Comparison of ENCODE assay signal across 11 cellular contexts in genomic region chr5:169702726-169703481, GRCh38.
A peak's percentile ranks its signal among the peaks of the same experiment; 100 is the strongest.
DNase-seq lines count a peak whose midpoint lies in the region; ATAC-seq and TF ChIP-seq lines count a peak whose summit lies in the region.
"Had no signal": no experiment of that assay in that cellular context is flagged by ENCODE, and none has a peak within 500 bp of the region (broad histone marks: within the 10 kb centered on the region; RNA-seq: fewer than 3 reads in every experiment).

No MANE protein-coding gene starts in this region.

- H3K27ac ChIP-seq in CD8-positive, alpha-beta T cell (ENCODE audit: low read depth, low read length), result no peak overlapping the region
- H3K27ac ChIP-seq in transverse colon (no peak overlapping the region), PC-3 (ENCODE audit: low read length) (no peak overlapping the region)
- H3K27ac ChIP-seq: KMS-11 had no signal

- no peaks in the 10 kb centered on the region for H3K9me2 ChIP-seq in PC-3 (replicated peaks; ENCODE audit: low read length)

- TF ChIP-seq EP300 in transverse colon (IDR thresholded peaks at IDR 0.05; ENCODE audit: low read depth), result no peak

- POLR2A ChIA-PET in CD8-positive, alpha-beta T cell (lab: Charles Lee), result no interaction called here
- POLR2A ChIA-PET in PC-3 (lab: Charles Lee; ENCODE audit: unreplicated experiment), result no interaction called here

- no peaks in the 10 kb centered on the region for H3K9me3 ChIP-seq in CD8-positive, alpha-beta T cell (ENCODE audit: low read length)
- H3K9me3 ChIP-seq in transverse colon (no peaks in the 10 kb centered on the region), PC-3 (ENCODE audit: low read length) (no peaks in the 10 kb centered on the region)

- intact Hi-C loops in CD8-positive, alpha-beta T cell (cut with DNase I, micrococcal nuclease), result no loop called here
- intact Hi-C loops in transverse colon (cut with DNase I; ENCODE audit: low total_unique reads) (no loop called here), PC-3 (cut with micrococcal nuclease) (loop anchor here (1.0 to 5.0 kb wide), 6 partner anchors 84 to 756 kb away; no protein-coding TSS in a partner anchor), head of caudate nucleus (cut with DNase I) (loop anchor here (5.0 kb wide), 1 partner anchor 279 kb away; the partner anchor contains the start of gene INSYN2B)

- H3K4me1 ChIP-seq in CD8-positive, alpha-beta T cell (ENCODE audit: insufficient read depth, low read length), result no peaks in the 10 kb centered on the region
- H3K4me1 ChIP-seq in transverse colon (no peaks in the 10 kb centered on the region), PC-3 (ENCODE audit: insufficient read depth, low read length) (peaks cover 19% of the 10 kb centered on the region)

- no peak overlapping the region for H3K4me3 ChIP-seq in CD8-positive, alpha-beta T cell (ENCODE audit: low read depth, low read length)
- H3K4me3 ChIP-seq in transverse colon, result no peak overlapping the region
- no peak overlapping the region for H3K4me3 ChIP-seq in PC-3 (ENCODE audit: low read length)

- H2AFZ ChIP-seq in PC-3 (ENCODE audit: low read length), result no peak overlapping the region

- H3K9me3 Mint-ChIP-seq in CD8-positive, alpha-beta T cell, result no peaks in the 10 kb centered on the region
- H3K9me3 Mint-ChIP-seq in activated T-helper 17 cell treated with anti-CD3 and anti-CD28 coated beads, Interleukin-2, amount 50 U/mL, for 72 hours, result no peaks in the 10 kb centered on the region

- H3K27me3 ChIP-seq in CD8-positive, alpha-beta T cell (ENCODE audit: insufficient read depth, low read length), result no peaks in the 10 kb centered on the region
- H3K27me3 ChIP-seq in transverse colon (no peaks in the 10 kb centered on the region), PC-3 (ENCODE audit: low read length) (no peaks in the 10 kb centered on the region)

- no peaks in the 10 kb centered on the region for H4K20me1 ChIP-seq in PC-3 (ENCODE audit: low read length)

- H3K9ac ChIP-seq in PC-3 (ENCODE audit: low read length), result no peak overlapping the region
- H3K9ac ChIP-seq: KMS-11 had no signal

- 59 to 70% methylated on average over 4 to 7 of the region's 7 CpGs for WGBS in transverse colon (ENCODE audit: low coverage in 1 of 2), 2 donors

- H3K27ac Mint-ChIP-seq in CD8-positive, alpha-beta T cell, result peak overlapping the region; percentile 74
- H3K27ac Mint-ChIP-seq in activated T-helper 17 cell treated with anti-CD3 and anti-CD28 coated beads, Interleukin-2, amount 50 U/mL, for 72 hours, result peak overlapping the region; percentile 74

- CTCF ChIA-PET in CD8-positive, alpha-beta T cell (lab: Charles Lee), result no interaction called here
- CTCF ChIA-PET in PC-3 (lab: Charles Lee), result interaction anchor here (2.2 kb wide), 1 partner anchor 277 kb away, joined by 19 read pairs; the partner anchor contains the start of gene INSYN2B

- TF ChIP-seq POLR2A in transverse colon (IDR thresholded peaks at IDR 0.05), result no peak

- H3K36me3 Mint-ChIP-seq in CD8-positive, alpha-beta T cell, result peaks cover 94% of the 10 kb centered on the region
- peaks cover 100% of the 10 kb centered on the region for H3K36me3 Mint-ChIP-seq in activated T-helper 17 cell treated with anti-CD3 and anti-CD28 coated beads, Interleukin-2, amount 50 U/mL, for 72 hours (ENCODE audit: low read depth)

- H3K4me3 Mint-ChIP-seq in CD8-positive, alpha-beta T cell, result no peak overlapping the region
- H3K4me3 Mint-ChIP-seq in activated T-helper 17 cell treated with anti-CD3 and anti-CD28 coated beads, Interleukin-2, amount 50 U/mL, for 72 hours, result peak overlapping the region; percentile 31

- no peak for TF ChIP-seq CTCF in CD8-positive, alpha-beta T cell (IDR thresholded peaks at IDR 0.05)
- TF ChIP-seq CTCF in transverse colon (IDR thresholded peaks at IDR 0.05), result no peak
- no peak for TF ChIP-seq CTCF in PC-3 (conservative IDR thresholded peaks at IDR 0.05; ENCODE audit: low read depth, low read length)

- no peaks in the 10 kb centered on the region for H3K79me2 ChIP-seq in PC-3 (ENCODE audit: low read length)

- peaks cover 64% of the 10 kb centered on the region for H3K36me3 ChIP-seq in CD8-positive, alpha-beta T cell (ENCODE audit: insufficient read depth, low read length)
- no peaks in the 10 kb centered on the region for H3K36me3 ChIP-seq in transverse colon
- no peaks in the 10 kb centered on the region for H3K36me3 ChIP-seq in PC-3 (ENCODE audit: low read depth, low read length)

- no peaks in the 10 kb centered on the region for H3F3A ChIP-seq in PC-3 (ENCODE audit: low read length, unreplicated experiment)

- no peaks in the 10 kb centered on the region for H3K4me1 Mint-ChIP-seq in CD8-positive, alpha-beta T cell (ENCODE audit: low read depth)
- H3K4me1 Mint-ChIP-seq in activated T-helper 17 cell treated with anti-CD3 and anti-CD28 coated beads, Interleukin-2, amount 50 U/mL, for 72 hours, result peaks cover 26% of the 10 kb centered on the region

- no peak for DNase-seq in CD8-positive, alpha-beta T cell
- no peak for DNase-seq in transverse colon
- no peak for DNase-seq in PC-3
- no peak for DNase-seq in head of caudate nucleus
- no peak for DNase-seq in stimulated activated naive CD4-positive, alpha-beta T cell treated with Interleukin-2 at 50 U/mL for 16 hours (lab: John Stamatoyannopoulos, UW)
- DNase-seq: DMS79 treated with DMSO at 0.1 percent for 48 hours; stimulated activated CD4-positive, alpha-beta T cell treated with anti-CD3 and anti-CD28 coated beads, Interleukin-4, amount 100 ng/mL, for 1 hour had no signal

- H3K4me2 ChIP-seq in PC-3 (ENCODE audit: low read length), result no peak overlapping the region
- H3K4me2 ChIP-seq: KMS-11 had no signal

- no peak for ATAC-seq in CD8-positive, alpha-beta T cell
- ATAC-seq in GM19035 (IDR thresholded peaks at IDR 0.05; ENCODE audit: unreplicated experiment) (peak; percentile 77), HG02938 (IDR thresholded peaks at IDR 0.05; ENCODE audit: unreplicated experiment) (peak; percentile 76), PC-3 (no peak; the same call in 1 of the 2 replicates)
- peak; percentile 92 for ATAC-seq in activated T-helper 17 cell treated with anti-CD3 and anti-CD28 coated beads, Interleukin-2, amount 50 U/mL, for 72 hours (replicated peaks)

- H3K27me3 Mint-ChIP-seq in CD8-positive, alpha-beta T cell (ENCODE audit: low read depth), result no peaks in the 10 kb centered on the region
- H3K27me3 Mint-ChIP-seq in activated T-helper 17 cell treated with anti-CD3 and anti-CD28 coated beads, Interleukin-2, amount 50 U/mL, for 72 hours, result no peaks in the 10 kb centered on the region

- BruUV-seq in PC-3 (replicated peaks; lab: Mats Ljungman, UMichigan), result no TSS peak

- in situ Hi-C loops in transverse colon (cut with MboI; ENCODE audit: low pct_ligation_motif_present in 1 of 4, low pct_unique_long_range_greater_than_20kb in 1 of 4, low sequenced_read_pairs in 3 of 4), result no loop called here

Comparison
In these comparisons a context has a peak if more than half of its experiments do, and no peak if none do; other contexts are left out.
1. ATAC-seq: peak in GM19035 (single experiment), HG02938 (single experiment) and activated T-helper 17 cell treated with anti-CD3 and anti-CD28 coated beads, Interleukin-2, amount 50 U/mL, for 72 hours (single experiment); none in CD8-positive, alpha-beta T cell (single experiment) and PC-3 (single experiment).
2. intact Hi-C loops: an anchor here in PC-3 (1.0 to 5.0 kb wide) and head of caudate nucleus (5.0 kb wide); none called in CD8-positive, alpha-beta T cell and transverse colon.